In the genomic region with DNA sequence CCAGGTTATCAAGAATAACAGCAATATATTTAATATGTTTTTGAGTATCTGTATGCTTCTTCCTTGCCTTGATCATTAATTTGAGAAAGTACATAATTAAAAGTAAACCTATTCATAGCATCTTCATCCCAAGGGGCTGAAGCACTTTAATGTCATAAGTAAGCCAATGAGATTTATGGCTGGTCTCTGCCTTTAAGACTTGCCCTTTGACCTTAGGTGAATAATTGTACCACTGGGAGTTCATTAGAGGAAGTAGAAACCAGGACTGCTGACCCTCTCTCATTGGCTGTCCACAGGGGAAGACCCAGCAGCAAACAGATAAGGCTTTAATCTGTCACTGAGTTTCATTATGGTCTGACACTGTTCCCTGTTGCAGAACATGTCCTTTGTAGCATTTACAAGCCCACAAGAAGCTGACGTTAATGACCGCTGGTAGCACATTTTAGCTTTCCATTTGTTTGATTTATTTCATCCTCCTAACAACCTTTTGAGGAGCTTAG, we compare ENCODE assay signal across 31 cellular contexts. TPM values are rescaled to one million over a fixed set of nuclear protein-coding genes. Genes with fewer than 3 reads are reported as not detected.
"Had no signal": no experiment of that assay in that cellular context is flagged by ENCODE, and none has a peak within 500 bp of the region (broad histone marks: within the 10 kb centered on the region; RNA-seq: fewer than 3 reads in every experiment).

No MANE protein-coding gene starts in this region.

- ATAC-seq: activated CD4-positive, alpha-beta T cell treated with anti-CD3 and anti-CD28 coated beads for 36 hours; activated CD8-positive, alpha-beta memory T cell treated with anti-CD3 and anti-CD28 coated beads, Interleukin-2, amount 10 ng/mL, durations not matched to agents 7 days and 5 days; activated CD8-positive, alpha-beta T cell treated with anti-CD3 and anti-CD28 coated beads, Interleukin-2, amount 10 ng/mL, durations not matched to agents 7 days and 5 days; activated naive CD8-positive, alpha-beta T cell treated with anti-CD3 and anti-CD28 coated beads, Interleukin-2, amount 50 U/mL, for 24 hours; body of pancreas; effector memory CD8-positive, alpha-beta T cell; foreskin keratinocyte; gastrocnemius medialis; heart right ventricle had no signal

- H3K27ac Mint-ChIP-seq: activated CD4-positive, alpha-beta memory T cell treated with anti-CD3 and anti-CD28 coated beads for 36 hours; activated CD4-positive, alpha-beta T cell treated with anti-CD3 and anti-CD28 coated beads for 36 hours; activated CD4-positive, alpha-beta T cell treated with anti-CD3 and anti-CD28 coated beads, Interleukin-2, amount 10 ng/mL, durations not matched to agents 24 days and 14 days; activated CD8-positive, alpha-beta memory T cell treated with anti-CD3 and anti-CD28 coated beads, Interleukin-2, amount 10 ng/mL, durations not matched to agents 7 days and 5 days; activated CD8-positive, alpha-beta T cell treated with anti-CD3 and anti-CD28 coated beads, Interleukin-2, amount 10 ng/mL, durations not matched to agents 7 days and 5 days; activated naive CD4-positive, alpha-beta T cell treated with anti-CD3 and anti-CD28 coated beads for 36 hours; activated naive CD4-positive, alpha-beta T cell treated with anti-CD3 and anti-CD28 coated beads, Interleukin-2, amount 50 U/mL, for 24 hours; activated naive CD8-positive, alpha-beta T cell treated with anti-CD3 and anti-CD28 coated beads for 36 hours; activated naive CD8-positive, alpha-beta T cell treated with anti-CD3 and anti-CD28 coated beads, Interleukin-2, amount 50 U/mL, for 24 hours; activated T-helper 1 cell treated with anti-CD3 and anti-CD28 coated beads, Interleukin-12 subunit alpha, Interleukin-12 subunit beta, Interleukin-2, Interleukin-4 antibody, amounts not matched to agents 30 ng/mL and 10 ng/mL and 1 ng/mL, durations not matched to agents 14 hours and 24 hours and 36 hours; activated T-helper 2 cell treated with anti-CD3 and anti-CD28 coated beads, Interferon-gamma antibody, Interleukin-2, Interleukin-4, amounts not matched to agents 10 μg/mL and 5 μg/mL and 100 μg/mL, durations not matched to agents 14 hours and 24 hours and 36 hours; effector memory CD8-positive, alpha-beta T cell had no signal

- DNase-seq: activated CD4-positive, alpha-beta memory T cell treated with anti-CD3 and anti-CD28 coated beads for 36 hours; activated CD4-positive, alpha-beta T cell treated with anti-CD3 and anti-CD28 coated beads for 36 hours; activated CD4-positive, alpha-beta T cell treated with anti-CD3 and anti-CD28 coated beads, Interleukin-2, amount 10 ng/mL, durations not matched to agents 24 days and 14 days; activated CD4-positive, CD25-positive, alpha-beta regulatory T cell; activated CD4-positive, CD25-positive, alpha-beta regulatory T cell treated with anti-CD3 and anti-CD28 coated beads, Interleukin-2, amount 50 U/mL, for 72 hours; activated CD8-positive, alpha-beta memory T cell treated with anti-CD3 and anti-CD28 coated beads, Interleukin-2, amount 10 ng/mL, durations not matched to agents 7 days and 5 days; activated CD8-positive, alpha-beta memory T cell treated with anti-CD3 and anti-CD28 coated beads, Interleukin-2, amount 50 U/mL, for 4 hours; activated CD8-positive, alpha-beta T cell treated with anti-CD3 and anti-CD28 coated beads, Interleukin-2, amount 10 ng/mL, durations not matched to agents 7 days and 5 days; activated effector memory CD4-positive, alpha-beta T cell treated with anti-CD3 and anti-CD28 coated beads, Interleukin-2, amount 50 U/mL, for 16 hours; activated naive CD4-positive, alpha-beta T cell treated with anti-CD3 and anti-CD28 coated beads for 36 hours; activated naive CD8-positive, alpha-beta T cell treated with anti-CD3 and anti-CD28 coated beads for 36 hours; activated naive CD8-positive, alpha-beta T cell treated with anti-CD3 and anti-CD28 coated beads, Interleukin-2, amount 50 U/mL, for 24 hours; activated T-cell treated with anti-CD3 and anti-CD28 coated beads, Interleukin-2, amount 50 U/mL, for 1 hour; activated T-cell treated with anti-CD3 and anti-CD28 coated beads, Interleukin-2, amount 50 U/mL, for 48 hours; adrenal gland; aorta; caudate nucleus; cortex of kidney; dermis blood vessel endothelial cell; effector CD4-positive, alpha-beta T cell; effector memory CD8-positive, alpha-beta T cell; erythroblast; foreskin keratinocyte; gastrocnemius medialis; heart right ventricle; T-helper 2 cell had no signal

- H3K9me3 Mint-ChIP-seq: activated CD4-positive, alpha-beta memory T cell treated with anti-CD3 and anti-CD28 coated beads for 36 hours; activated CD4-positive, alpha-beta T cell treated with anti-CD3 and anti-CD28 coated beads, Interleukin-2, amount 10 ng/mL, durations not matched to agents 24 days and 14 days; activated naive CD4-positive, alpha-beta T cell treated with anti-CD3 and anti-CD28 coated beads for 36 hours; activated naive CD4-positive, alpha-beta T cell treated with anti-CD3 and anti-CD28 coated beads, Interleukin-2, amount 50 U/mL, for 24 hours; activated naive CD8-positive, alpha-beta T cell treated with anti-CD3 and anti-CD28 coated beads for 36 hours; activated naive CD8-positive, alpha-beta T cell treated with anti-CD3 and anti-CD28 coated beads, Interleukin-2, amount 50 U/mL, for 24 hours; activated T-helper 1 cell treated with anti-CD3 and anti-CD28 coated beads, Interleukin-12 subunit alpha, Interleukin-12 subunit beta, Interleukin-2, Interleukin-4 antibody, amounts not matched to agents 30 ng/mL and 10 ng/mL and 1 ng/mL, durations not matched to agents 14 hours and 24 hours and 36 hours; activated T-helper 2 cell treated with anti-CD3 and anti-CD28 coated beads, Interferon-gamma antibody, Interleukin-2, Interleukin-4, amounts not matched to agents 10 μg/mL and 5 μg/mL and 100 μg/mL, durations not matched to agents 14 hours and 24 hours and 36 hours; effector memory CD8-positive, alpha-beta T cell had no signal

- H3K4me3 Mint-ChIP-seq: activated CD4-positive, alpha-beta memory T cell treated with anti-CD3 and anti-CD28 coated beads for 36 hours; activated CD4-positive, alpha-beta T cell treated with anti-CD3 and anti-CD28 coated beads for 36 hours; activated CD4-positive, alpha-beta T cell treated with anti-CD3 and anti-CD28 coated beads, Interleukin-2, amount 10 ng/mL, durations not matched to agents 24 days and 14 days; activated CD8-positive, alpha-beta memory T cell treated with anti-CD3 and anti-CD28 coated beads, Interleukin-2, amount 10 ng/mL, durations not matched to agents 7 days and 5 days; activated CD8-positive, alpha-beta T cell treated with anti-CD3 and anti-CD28 coated beads, Interleukin-2, amount 10 ng/mL, durations not matched to agents 7 days and 5 days; activated naive CD4-positive, alpha-beta T cell treated with anti-CD3 and anti-CD28 coated beads for 36 hours; activated naive CD4-positive, alpha-beta T cell treated with anti-CD3 and anti-CD28 coated beads, Interleukin-2, amount 50 U/mL, for 24 hours; activated naive CD8-positive, alpha-beta T cell treated with anti-CD3 and anti-CD28 coated beads for 36 hours; activated naive CD8-positive, alpha-beta T cell treated with anti-CD3 and anti-CD28 coated beads, Interleukin-2, amount 50 U/mL, for 24 hours; activated T-helper 1 cell treated with anti-CD3 and anti-CD28 coated beads, Interleukin-12 subunit alpha, Interleukin-12 subunit beta, Interleukin-2, Interleukin-4 antibody, amounts not matched to agents 30 ng/mL and 10 ng/mL and 1 ng/mL, durations not matched to agents 14 hours and 24 hours and 36 hours; effector memory CD8-positive, alpha-beta T cell had no signal

- H3K36me3 Mint-ChIP-seq: activated CD4-positive, alpha-beta memory T cell treated with anti-CD3 and anti-CD28 coated beads for 36 hours; activated CD8-positive, alpha-beta memory T cell treated with anti-CD3 and anti-CD28 coated beads, Interleukin-2, amount 10 ng/mL, durations not matched to agents 7 days and 5 days; activated naive CD4-positive, alpha-beta T cell treated with anti-CD3 and anti-CD28 coated beads, Interleukin-2, amount 50 U/mL, for 24 hours; activated naive CD8-positive, alpha-beta T cell treated with anti-CD3 and anti-CD28 coated beads for 36 hours had no signal

- H3K27me3 Mint-ChIP-seq: activated CD4-positive, alpha-beta T cell treated with anti-CD3 and anti-CD28 coated beads, Interleukin-2, amount 10 ng/mL, durations not matched to agents 24 days and 14 days had no signal

- H3K4me1 Mint-ChIP-seq: activated CD4-positive, alpha-beta T cell treated with anti-CD3 and anti-CD28 coated beads for 36 hours; activated CD4-positive, alpha-beta T cell treated with anti-CD3 and anti-CD28 coated beads, Interleukin-2, amount 10 ng/mL, durations not matched to agents 24 days and 14 days; activated CD8-positive, alpha-beta memory T cell treated with anti-CD3 and anti-CD28 coated beads, Interleukin-2, amount 10 ng/mL, durations not matched to agents 7 days and 5 days; activated naive CD4-positive, alpha-beta T cell treated with anti-CD3 and anti-CD28 coated beads, Interleukin-2, amount 50 U/mL, for 24 hours; activated naive CD8-positive, alpha-beta T cell treated with anti-CD3 and anti-CD28 coated beads for 36 hours; activated naive CD8-positive, alpha-beta T cell treated with anti-CD3 and anti-CD28 coated beads, Interleukin-2, amount 50 U/mL, for 24 hours had no signal

RNA-seq across cellular contexts. Expression of a gene that starts 16.3 kb away (rescaled TPM):
- total RNA-seq: activated CD4-positive, alpha-beta memory T cell treated with anti-CD3 and anti-CD28 coated beads for 36 hours; activated CD4-positive, alpha-beta T cell treated with anti-CD3 and anti-CD28 coated beads for 36 hours; activated CD4-positive, alpha-beta T cell treated with anti-CD3 and anti-CD28 coated beads, Interleukin-2, amount 10 ng/mL, durations not matched to agents 24 days and 14 days; activated CD8-positive, alpha-beta memory T cell treated with anti-CD3 and anti-CD28 coated beads for 36 hours; activated CD8-positive, alpha-beta memory T cell treated with anti-CD3 and anti-CD28 coated beads, Interleukin-2, amount 10 ng/mL, durations not matched to agents 7 days and 5 days; activated CD8-positive, alpha-beta T cell treated with anti-CD3 and anti-CD28 coated beads, Interleukin-2, amount 10 ng/mL, durations not matched to agents 7 days and 5 days; activated naive CD8-positive, alpha-beta T cell treated with anti-CD3 and anti-CD28 coated beads for 36 hours; activated T-helper 1 cell treated with anti-CD3 and anti-CD28 coated beads, Interleukin-12 subunit alpha, Interleukin-12 subunit beta, Interleukin-2, Interleukin-4 antibody, amounts not matched to agents 30 ng/mL and 10 ng/mL and 1 ng/mL, durations not matched to agents 14 hours and 24 hours and 36 hours; foreskin keratinocyte; gastrocnemius medialis had no signal
